Comparison of ENCODE assay signal across 5 cellular contexts in genomic region chr10:107473221-107473620, GRCh38.
"Had no signal": no experiment of that assay in that cellular context is flagged by ENCODE, and none has a peak within 500 bp of the region (broad histone marks: within the 10 kb centered on the region; RNA-seq: fewer than 3 reads in every experiment).

No MANE protein-coding gene starts in this region.

- H3K27ac ChIP-seq: HL-60 had no signal

- DNase-seq: IMR-90, KBM-7, KG1 had no signal

- H3K4me3 ChIP-seq: K562 had no signal
